Comparison of ENCODE assay signal across 8 cellular contexts in the genomic region with DNA sequence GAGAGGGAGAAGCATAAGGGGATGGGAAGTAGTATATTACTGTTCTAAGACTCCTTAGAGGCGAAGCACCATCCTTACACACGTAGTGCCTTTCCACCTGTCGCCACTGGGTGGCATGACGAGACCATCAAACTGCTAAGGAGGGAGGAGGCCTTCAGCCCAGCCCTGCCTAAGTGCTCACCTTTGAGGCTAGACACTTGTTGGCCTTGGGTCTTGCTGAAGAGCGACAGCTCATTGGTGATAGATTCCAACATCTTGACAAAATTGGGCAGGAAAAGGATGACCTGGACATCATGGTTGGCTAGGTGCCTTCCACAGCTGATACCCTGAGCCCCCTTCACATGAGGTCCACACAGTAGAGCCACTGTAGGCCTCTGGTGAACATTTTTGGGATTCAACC. TPM values are rescaled to one million over a fixed set of nuclear protein-coding genes. Genes with fewer than 3 reads are reported as not detected.
A peak's percentile ranks its signal among the peaks of the same experiment; 100 is the strongest.
DNase-seq lines count a peak whose midpoint lies in the region; ATAC-seq and TF ChIP-seq lines count a peak whose summit lies in the region.

No MANE protein-coding gene starts in this region.

- H3K4me1 ChIP-seq in SJCRH30 (no peaks in the 10 kb centered on the region), vagina (no peaks in the 10 kb centered on the region)

- H3K4me3 ChIP-seq in SJCRH30 (no peak overlapping the region), vagina (no peak overlapping the region)

- TF ChIP-seq POLR2A in vagina (IDR thresholded peaks at IDR 0.05) = no peak

- no peak for ATAC-seq in GM21825 (IDR thresholded peaks at IDR 0.05; ENCODE audit: unreplicated experiment)

- H3K27ac ChIP-seq in SJCRH30 = no peak overlapping the region
- H3K27ac ChIP-seq in vagina = no peak overlapping the region

- H3K9me3 ChIP-seq in SJCRH30 (replicated peaks) (no peaks in the 10 kb centered on the region), vagina (no peaks in the 10 kb centered on the region)

- H3K27me3 ChIP-seq in SJCRH30 (no peaks in the 10 kb centered on the region), vagina (no peaks in the 10 kb centered on the region)

- DNase-seq in ELF-1 (ENCODE audit: low read depth, low spot score) (peak; percentile 71), HK-2 (ENCODE audit: unreplicated experiment) (peak; percentile 46), SJCRH30 (peak; percentile 52 to 81), germinal center (ENCODE audit: low spot score) (peak; percentile 81), posterior vena cava (ENCODE audit: low spot score) (peak; percentile 86), vagina (ENCODE audit: extremely low spot score in 2 of 2) (no peak)
- DNase-seq in activated effector memory CD4-positive, alpha-beta T cell treated with anti-CD3 and anti-CD28 coated beads, Interleukin-2, amount 50 U/mL, for 16 hours = peak; percentile 90

- peak; percentile 58 to 82 (median 70) for TF ChIP-seq CTCF in vagina (IDR thresholded peaks at IDR 0.05)

- H3K36me3 ChIP-seq in SJCRH30 (peaks cover 38% of the 10 kb centered on the region), vagina (peaks cover 0 to 51% of the 10 kb centered on the region in 2 donors)

- intact Hi-C loops in posterior vena cava (cut with DNase I) (loop anchor here (2.0 to 10.0 kb wide), 4 partner anchors 117 to 310 kb away; no protein-coding TSS in a partner anchor), vagina (cut with DNase I) (no loop called here)

RNA-seq across cellular contexts. Expression of a gene that starts 19.6 kb away (rescaled TPM):
- 42.3 and 44.4 TPM in 2 replicates for total RNA-seq in SJCRH30 (2014; rRNA removed; shearing (Covaris generic))
- total RNA-seq in posterior vena cava (10 to 100 TPM; 37.7 to 42.3 TPM), vagina (89.1 TPM)

Comparison
In these comparisons a context has a peak if more than half of its experiments do, and no peak if none do; other contexts are left out.
1. DNase-seq: peak in ELF-1 (single experiment), HK-2 (single experiment), SJCRH30 (2 of 2), activated effector memory CD4-positive, alpha-beta T cell treated with anti-CD3 and anti-CD28 coated beads, Interleukin-2, amount 50 U/mL, for 16 hours (single experiment), germinal center (single experiment) and posterior vena cava (single experiment); none in vagina (0 of 2).